In the genomic region with DNA sequence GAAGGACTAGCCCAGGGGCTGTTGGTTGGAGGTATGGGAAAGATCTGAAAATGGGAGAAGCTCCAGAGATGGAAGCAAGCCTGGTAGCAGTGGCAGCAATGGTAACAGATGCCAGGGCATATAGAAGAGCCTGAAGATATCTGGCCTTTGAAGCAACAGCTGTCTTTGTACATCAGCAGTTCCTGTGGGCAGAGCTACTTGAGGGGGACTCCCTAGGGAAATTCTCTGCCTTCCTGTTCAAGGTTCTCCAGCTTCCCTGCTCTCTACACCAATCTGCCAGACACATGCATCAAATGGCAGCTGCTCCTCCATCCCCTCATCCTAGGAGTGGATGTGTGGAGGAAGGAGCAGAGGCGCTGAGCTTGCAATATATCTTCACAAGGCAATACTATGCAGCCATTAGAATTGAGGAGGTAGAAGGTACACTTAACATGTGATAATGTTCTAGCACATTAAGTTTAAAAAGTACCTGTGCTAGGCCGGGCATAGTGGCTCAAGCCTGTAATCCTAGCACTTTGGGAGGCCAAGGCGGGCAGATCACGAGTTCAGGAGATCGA, we compare ENCODE assay signal across 1 cellular context.
TF ChIP-seq lines count a peak whose summit lies in the region.

No MANE protein-coding gene starts in this region.

TF ChIP-seq in GM23338, 12 proteins besides CTCF, POLR2A, EP300 and RAD21:
- no peak for TF ChIP-seq NANOG (IDR thresholded peaks at IDR 0.05; ENCODE audit: borderline replicate concordance)
- TF ChIP-seq EZH2 (IDR thresholded peaks at IDR 0.05; ENCODE audit: low read depth, unreplicated experiment), result no peak
- no peak for TF ChIP-seq ZNF462 (CRISPR knock-in tag; IDR thresholded peaks at IDR 0.05)
- no peak for TF ChIP-seq JUNB (IDR thresholded peaks at IDR 0.05; ENCODE audit: unreplicated experiment)
- no peak for TF ChIP-seq REST (IDR thresholded peaks at IDR 0.05; ENCODE audit: unreplicated experiment)
- TF ChIP-seq STAT1 (IDR thresholded peaks at IDR 0.05; ENCODE audit: unreplicated experiment), result no peak
- TF ChIP-seq, protein P1, sequence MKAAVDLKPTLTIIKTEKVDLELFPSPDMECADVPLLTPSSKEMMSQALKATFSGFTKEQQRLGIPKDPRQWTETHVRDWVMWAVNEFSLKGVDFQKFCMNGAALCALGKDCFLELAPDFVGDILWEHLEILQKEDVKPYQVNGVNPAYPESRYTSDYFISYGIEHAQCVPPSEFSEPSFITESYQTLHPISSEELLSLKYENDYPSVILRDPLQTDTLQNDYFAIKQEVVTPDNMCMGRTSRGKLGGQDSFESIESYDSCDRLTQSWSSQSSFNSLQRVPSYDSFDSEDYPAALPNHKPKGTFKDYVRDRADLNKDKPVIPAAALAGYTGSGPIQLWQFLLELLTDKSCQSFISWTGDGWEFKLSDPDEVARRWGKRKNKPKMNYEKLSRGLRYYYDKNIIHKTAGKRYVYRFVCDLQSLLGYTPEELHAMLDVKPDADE (IDR thresholded peaks at IDR 0.05), result no peak
- TF ChIP-seq POLR2AphosphoS5 (IDR thresholded peaks at IDR 0.05; ENCODE audit: low read depth), result no peak
- no peak for TF ChIP-seq CREB1 (CRISPR knock-in tag; IDR thresholded peaks at IDR 0.05; ENCODE audit: low read depth)
- TF ChIP-seq EZH2phosphoT487 (IDR thresholded peaks at IDR 0.05; ENCODE audit: unreplicated experiment), result no peak
- no peak for TF ChIP-seq ZNF331 (CRISPR knock-in tag; IDR thresholded peaks at IDR 0.05; ENCODE audit: low read depth)
- TF ChIP-seq ZNF114 (CRISPR knock-in tag; IDR thresholded peaks at IDR 0.05), result no peak
TF ChIP-seq in GM23338: peak in this region for 0.
